9 cellular contexts compared by ENCODE assay signal in the genomic region with DNA sequence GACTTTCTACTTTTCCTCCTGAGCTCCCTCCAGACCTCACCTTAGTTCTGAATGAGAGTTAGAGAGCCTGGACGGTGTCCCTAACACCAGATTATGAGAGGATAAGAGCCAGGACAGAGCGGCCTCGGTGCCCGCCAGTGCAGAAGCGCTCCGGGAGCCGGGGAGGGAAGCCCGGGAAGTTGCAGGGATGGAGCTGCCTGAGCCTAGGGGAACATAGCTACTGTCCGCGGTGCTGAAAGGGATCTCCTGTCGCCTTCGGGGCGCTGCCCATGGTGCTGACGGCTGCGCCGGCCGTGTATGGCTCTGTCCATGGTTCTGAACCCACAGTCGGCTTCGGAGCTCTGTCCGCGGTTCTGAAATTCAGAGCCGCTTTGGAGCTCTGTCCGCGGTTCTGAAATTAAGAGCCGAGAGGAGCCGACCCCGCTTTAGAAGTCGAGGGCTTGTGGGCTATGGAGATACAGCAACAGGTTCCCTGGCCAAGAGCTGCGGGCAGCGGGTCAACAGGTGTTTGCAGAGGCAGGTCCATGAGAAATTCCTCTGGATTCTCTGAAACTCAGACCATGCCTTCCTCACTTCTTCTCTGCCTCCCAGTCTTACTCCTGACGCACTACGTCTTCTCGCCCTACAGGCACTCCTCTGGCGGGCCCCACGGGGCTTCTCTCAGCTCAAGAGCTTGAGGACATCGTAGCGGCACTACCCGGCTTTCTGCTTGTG.
DNase-seq lines count a peak whose midpoint lies in the region; ATAC-seq lines count a peak whose summit lies in the region.
"Had no signal": no experiment of that assay in that cellular context is flagged by ENCODE, and none has a peak within 500 bp of the region (broad histone marks: within the 10 kb centered on the region; RNA-seq: fewer than 3 reads in every experiment).

No MANE protein-coding gene starts in this region.

- H3K36me3 Mint-ChIP-seq in central memory CD8-positive, alpha-beta T cell (ENCODE audit: insufficient read depth), result peaks cover 12% of the 10 kb centered on the region

- H3K4me1 Mint-ChIP-seq in central memory CD8-positive, alpha-beta T cell, result peaks cover 13% of the 10 kb centered on the region

- H3K9me3 Mint-ChIP-seq in central memory CD8-positive, alpha-beta T cell, result peaks cover 11% of the 10 kb centered on the region

- DNase-seq in NCI-H146 (lab: John Stamatoyannopoulos, UW) (peak; percentile 43), NCI-H146 treated with DMSO at 0.1 percent for 48 hours (lab: John Stamatoyannopoulos, UW; ENCODE audit: unreplicated experiment) (no peak), MV-4-11 (lab: John Stamatoyannopoulos, UW) (peak; percentile 70), inferior parietal cortex (ENCODE audit: extremely low spot score) (peak; percentile 81), OCI-M2 (lab: John Stamatoyannopoulos, UW; ENCODE audit: unreplicated experiment) (no peak)
- peak; percentile 80 to 88 for DNase-seq in activated CD4-positive, alpha-beta T cell treated with anti-CD3 and anti-CD28 coated beads for 4 hours
- peak; percentile 89 to 96 for DNase-seq in central memory CD8-positive, alpha-beta T cell (ENCODE audit: low spot score in 2 of 2)
- DNase-seq in stimulated activated CD4-positive, alpha-beta T cell treated with anti-CD3 and anti-CD28 coated beads, Interleukin-1b, Interleukin-23, amount 100 ng/mL, for 1 hour (ENCODE audit: low read depth in 2 of 2), result peak; percentile 71 to 83

- peaks cover 31% of the 10 kb centered on the region for H3K27me3 Mint-ChIP-seq in central memory CD8-positive, alpha-beta T cell

- H3K4me3 Mint-ChIP-seq in central memory CD8-positive, alpha-beta T cell, result no peak overlapping the region
- H3K4me3 Mint-ChIP-seq: nephron had no signal

- ATAC-seq in central memory CD8-positive, alpha-beta T cell (replicated peaks; ENCODE audit: extremely low read depth, poor library complexity, severe bottlenecking), result peak; percentile 79

- H3K27ac Mint-ChIP-seq in central memory CD8-positive, alpha-beta T cell (ENCODE audit: low read depth), result peak overlapping the region; percentile 77
- H3K27ac Mint-ChIP-seq: nephron had no signal

Comparison
In these comparisons a context has a peak if more than half of its experiments do, and no peak if none do; other contexts are left out.
1. DNase-seq: peak in NCI-H146 (single experiment), MV-4-11 (single experiment), activated CD4-positive, alpha-beta T cell treated with anti-CD3 and anti-CD28 coated beads for 4 hours (2 of 2), central memory CD8-positive, alpha-beta T cell (2 of 2), inferior parietal cortex (single experiment) and stimulated activated CD4-positive, alpha-beta T cell treated with anti-CD3 and anti-CD28 coated beads, Interleukin-1b, Interleukin-23, amount 100 ng/mL, for 1 hour (2 of 2); none in NCI-H146 treated with DMSO at 0.1 percent for 48 hours (single experiment) and OCI-M2 (single experiment).